In genomic region chr17:59837362-59838195, GRCh38 we compare ENCODE assay signal across 8 cellular contexts. TPM values are rescaled to one million over a fixed set of nuclear protein-coding genes. Genes with fewer than 3 reads are reported as not detected.
DNase-seq lines count a peak whose midpoint lies in the region; TF ChIP-seq lines count a peak whose summit lies in the region.

No MANE protein-coding gene starts in this region.

- H3K79me2 ChIP-seq in mammary epithelial cell (ENCODE audit: insufficient read depth, low read length) (peaks cover 42% of the 10 kb centered on the region), smooth muscle cell (ENCODE audit: low read depth) (peaks cover 67% of the 10 kb centered on the region)

- 1% methylated on average over 8 of the region's 8 CpGs for WGBS in mammary epithelial cell (ENCODE audit: low coverage, missing lambda C conversion rate)
- under 1% methylated on average over 8 of the region's 8 CpGs for WGBS in smooth muscle cell (ENCODE audit: low lambda C conversion rate)

- H3K27me3 ChIP-seq in MG63 = no peaks in the 10 kb centered on the region
- no peaks in the 10 kb centered on the region for H3K27me3 ChIP-seq in mammary epithelial cell (ENCODE audit: insufficient read depth, low read length)
- H3K27me3 ChIP-seq in smooth muscle cell (ENCODE audit: low read depth) = no peaks in the 10 kb centered on the region

- H3K9me3 ChIP-seq in MG63 (no peaks in the 10 kb centered on the region), mammary epithelial cell (replicated peaks; ENCODE audit: insufficient read depth, low read length) (no peaks in the 10 kb centered on the region), smooth muscle cell (replicated peaks; ENCODE audit: low read depth) (no peaks in the 10 kb centered on the region)

- H3F3A ChIP-seq in smooth muscle cell (ENCODE audit: low read depth) = peaks cover 32% of the 10 kb centered on the region

- peaks cover 14% of the 10 kb centered on the region for H3K4me1 ChIP-seq in mammary epithelial cell (ENCODE audit: insufficient read depth, low read length)
- peaks cover 21% of the 10 kb centered on the region for H3K4me1 ChIP-seq in smooth muscle cell (ENCODE audit: low read depth)

- CTCF ChIA-PET in mammary epithelial cell (lab: Charles Lee; ENCODE audit: low non-redundant PET) = interaction anchor here (0.6 kb wide), 1 partner anchor 83 kb away, joined by 18 read pairs; no protein-coding TSS in a partner anchor

- no peak for TF ChIP-seq CTCF in HFF-Myc (IDR thresholded peaks at IDR 0.05; ENCODE audit: low read depth, low read length, missing control alignments)
- TF ChIP-seq CTCF in mammary epithelial cell (conservative IDR thresholded peaks at IDR 0.05 in 1 of 2, IDR thresholded peaks at IDR 0.05 in 1 of 2; ENCODE audit: extremely low read depth in 1 of 2, insufficient read depth in 1 of 2, low read depth in 1 of 2, low read length in 2 of 2) = no peak
- TF ChIP-seq CTCF in smooth muscle cell (IDR thresholded peaks at IDR 0.05; ENCODE audit: borderline replicate concordance, insufficient read depth, poor library complexity, severe bottlenecking) = no peak

- peak overlapping the region; percentile 79 for H3K4me2 ChIP-seq in mammary epithelial cell (ENCODE audit: insufficient read depth, low read depth, low read length)
- peak overlapping the region; percentile 94 for H3K4me2 ChIP-seq in smooth muscle cell

- H3K27ac ChIP-seq in mammary epithelial cell (ENCODE audit: insufficient read depth, low read depth, low read length) (peak overlapping the region; percentile 100), smooth muscle cell (ENCODE audit: low read depth) (peak overlapping the region; percentile 100)

- no peaks in the 10 kb centered on the region for H4K20me1 ChIP-seq in mammary epithelial cell (ENCODE audit: insufficient read depth, low read length)
- H4K20me1 ChIP-seq in smooth muscle cell (ENCODE audit: low read depth) = peaks cover 42% of the 10 kb centered on the region

- dilution Hi-C loops in mammary epithelial cell (cut with HindIII; ENCODE audit: low sequenced_read_pairs) = loop anchor here (5.0 kb wide), 1 partner anchor 50 kb away; no protein-coding TSS in a partner anchor

- peak overlapping the region; percentile 89 for H3K4me3 ChIP-seq in HFF-Myc (replicated peaks; ENCODE audit: low read depth, low read length)
- peak overlapping the region; percentile 77 for H3K4me3 ChIP-seq in MG63
- peak overlapping the region; percentile 92 to 95 (median 95) for H3K4me3 ChIP-seq in mammary epithelial cell (replicated peaks in 1 of 3; ENCODE audit: insufficient read depth in 1 of 3, low read depth in 2 of 3, low read length in 3 of 3)
- H3K4me3 ChIP-seq in smooth muscle cell = peak overlapping the region; percentile 98

- no TSS peak for BruUV-seq in mammary epithelial cell (replicated peaks; lab: Mats Ljungman, UMichigan)

- H3K36me3 ChIP-seq in MG63 = peaks cover 44% of the 10 kb centered on the region
- peaks cover 18% of the 10 kb centered on the region for H3K36me3 ChIP-seq in mammary epithelial cell (ENCODE audit: insufficient read depth, low read length)
- H3K36me3 ChIP-seq in smooth muscle cell (ENCODE audit: low read depth) = peaks cover 20% of the 10 kb centered on the region

- H2AFZ ChIP-seq in mammary epithelial cell (ENCODE audit: low read depth, low read length) = peak overlapping the region; percentile 34
- H2AFZ ChIP-seq in smooth muscle cell (ENCODE audit: low read depth) = no peak overlapping the region

- in situ Hi-C loops in mammary epithelial cell (cut with MboI; ENCODE audit: low sequenced_read_pairs in 2 of 2) = loop anchor here in 1 of 2 donors (10.0 kb wide), 1 partner anchor 53 kb away; no protein-coding TSS in a partner anchor

- intact Hi-C loops in mammary epithelial cell (cut with micrococcal nuclease) = loop anchor here (1.0 kb wide), 2 partner anchors 8 to 51 kb away; no protein-coding TSS in a partner anchor

- DNase-seq in activated effector memory CD4-positive, alpha-beta T cell treated with anti-CD3 and anti-CD28 coated beads, Interleukin-2, amount 50 U/mL, for 16 hours = peak; percentile 82
- DNase-seq in activated effector memory CD4-positive, alpha-beta T cell treated with Interleukin-2 at 50 U/mL for 16 hours = no peak
- DNase-seq in HFF-Myc (ENCODE audit: extremely low read depth, low read depth) (peak; percentile 98), MG63 (peak; percentile 85), T follicular helper cell (ENCODE audit: low read depth) (peak; percentile 65), mammary epithelial cell (peak; percentile 100), iPS-NIHi11 (ENCODE audit: low spot score) (peak; percentile 76), smooth muscle cell (lab: John Stamatoyannopoulos, UW; ENCODE audit: unreplicated experiment) (no peak)

- H3K9ac ChIP-seq in mammary epithelial cell (ENCODE audit: insufficient read depth, low read length) = peak overlapping the region; percentile 100
- H3K9ac ChIP-seq in smooth muscle cell (ENCODE audit: low read depth) = peak overlapping the region; percentile 100

RNA-seq across cellular contexts. Expression of gene TUBD1, which starts 55.2 kb away (rescaled TPM):
- total RNA-seq in MG63 (2014; rRNA removed; shearing (Covaris generic); ENCODE audit: low replicate concordance) = 12.9 and 13.6 TPM in 2 replicates
- total RNA-seq in mammary epithelial cell = 1 to 10 TPM; 4.1 to 5.8 TPM
- polyA plus RNA-seq in mammary epithelial cell = 4.1 TPM
- polyA minus RNA-seq in mammary epithelial cell = not detected
- total RNA-seq in smooth muscle cell = 11.0 and 21.8 TPM in 2 replicates
- polyA plus RNA-seq in smooth muscle cell = 10.2 and 10.3 TPM in 2 replicates

RNA-seq across cellular contexts. Expression of gene RPS6KB1, which starts 55.3 kb away (rescaled TPM):
- total RNA-seq in MG63 (2014; rRNA removed; shearing (Covaris generic); ENCODE audit: low replicate concordance) = 10.0 and 10.7 TPM in 2 replicates
- total RNA-seq in mammary epithelial cell = 10 to 100 TPM; 16.8 to 28.5 TPM
- polyA plus RNA-seq in mammary epithelial cell = 8.2 TPM
- 12.8 TPM for polyA minus RNA-seq in mammary epithelial cell
- 20.1 and 20.8 TPM in 2 replicates for total RNA-seq in smooth muscle cell
- 19.0 and 22.3 TPM in 2 replicates for polyA plus RNA-seq in smooth muscle cell

Comparison
In these comparisons a context has a peak if more than half of its experiments do, and no peak if none do; other contexts are left out.
1. DNase-seq: peak in activated effector memory CD4-positive, alpha-beta T cell treated with anti-CD3 and anti-CD28 coated beads, Interleukin-2, amount 50 U/mL, for 16 hours (single experiment), HFF-Myc (single experiment), MG63 (single experiment), T follicular helper cell (single experiment), mammary epithelial cell (single experiment) and iPS-NIHi11 (single experiment); none in activated effector memory CD4-positive, alpha-beta T cell treated with Interleukin-2 at 50 U/mL for 16 hours (single experiment) and smooth muscle cell (single experiment).
2. Peak in every context shown above with its lines, with median percentiles within 50 percentile points of each other: H3K4me3 ChIP-seq.